ENCODE assay signal across 26 cellular contexts in the genomic region with DNA sequence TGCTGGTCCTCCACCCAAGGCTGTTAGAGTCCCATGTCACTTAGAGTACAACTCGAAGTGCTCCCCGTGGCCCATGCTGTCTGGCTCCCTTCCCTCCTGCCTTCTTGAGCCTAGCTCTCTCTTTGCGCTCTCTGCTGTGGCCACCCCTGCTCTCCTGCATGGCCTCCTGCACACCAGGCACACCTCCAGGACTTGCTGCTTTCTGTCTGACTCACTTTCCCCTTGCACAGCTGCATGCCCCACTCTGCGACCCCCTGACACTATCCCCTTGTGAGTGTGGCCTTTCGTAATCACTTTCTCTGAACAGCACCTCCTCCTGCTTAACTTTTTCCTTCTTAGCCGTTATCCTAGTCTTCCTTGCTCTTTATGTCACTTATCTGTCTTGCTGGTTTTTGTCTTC.
DNase-seq lines count a peak whose midpoint lies in the region; ATAC-seq, FAIRE-seq and TF ChIP-seq lines count a peak whose summit lies in the region.
"Had no signal": no experiment of that assay in that cellular context is flagged by ENCODE, and none has a peak within 500 bp of the region (broad histone marks: within the 10 kb centered on the region; RNA-seq: fewer than 3 reads in every experiment).

No MANE protein-coding gene starts in this region.

- no peak for FAIRE-seq in astrocyte (lab: Jason Lieb, UNC)
- FAIRE-seq: H54, RCC 7860 had no signal

- H2AFZ ChIP-seq in astrocyte (ENCODE audit: low read depth, low read length) (peak overlapping the region; percentile 14), neuronal stem cell (ENCODE audit: low read length) (no peak overlapping the region)

- peak overlapping the region; percentile 6 for H3K27ac Mint-ChIP-seq in astrocyte (ENCODE audit: unreplicated experiment)
- no peak overlapping the region for H3K27ac Mint-ChIP-seq in naive thymus-derived CD4-positive, alpha-beta T cell
- H3K27ac Mint-ChIP-seq: activated naive CD4-positive, alpha-beta T cell treated with anti-CD3 and anti-CD28 coated beads, Interleukin-2, amount 10 ng/mL, durations not matched to agents 7 days and 5 days; naive B cell had no signal

- peaks cover 15% of the 10 kb centered on the region for H3K4me1 Mint-ChIP-seq in astrocyte (ENCODE audit: low read depth, unreplicated experiment)
- H3K4me1 Mint-ChIP-seq in naive thymus-derived CD4-positive, alpha-beta T cell: peaks cover 0 to 7% (median 0%) of the 10 kb centered on the region in 7 donors
- H3K4me1 Mint-ChIP-seq: activated naive CD4-positive, alpha-beta T cell treated with anti-CD3 and anti-CD28 coated beads, Interleukin-2, amount 10 ng/mL, durations not matched to agents 7 days and 5 days; CD4-positive, alpha-beta memory T cell; naive B cell had no signal

- H2BK12ac ChIP-seq in neuronal stem cell (ENCODE audit: low read length): no peak overlapping the region

- no peaks in the 10 kb centered on the region for H3K9me3 Mint-ChIP-seq in astrocyte (ENCODE audit: unreplicated experiment)
- H3K9me3 Mint-ChIP-seq in naive thymus-derived CD4-positive, alpha-beta T cell: peaks cover 0 to 7% (median 0%) of the 10 kb centered on the region in 11 donors
- H3K9me3 Mint-ChIP-seq: activated naive CD4-positive, alpha-beta T cell treated with anti-CD3 and anti-CD28 coated beads, Interleukin-2, amount 10 ng/mL, durations not matched to agents 7 days and 5 days; naive B cell had no signal

- H3K36me3 Mint-ChIP-seq in astrocyte (ENCODE audit: low read depth, unreplicated experiment): no peaks in the 10 kb centered on the region
- H3K36me3 Mint-ChIP-seq in naive thymus-derived CD4-positive, alpha-beta T cell: no peaks in the 10 kb centered on the region
- H3K36me3 Mint-ChIP-seq: activated naive CD4-positive, alpha-beta T cell treated with anti-CD3 and anti-CD28 coated beads, Interleukin-2, amount 10 ng/mL, durations not matched to agents 7 days and 5 days; CD4-positive, alpha-beta memory T cell; naive B cell had no signal

- H3K4me2 ChIP-seq in astrocyte (ENCODE audit: low read length): peak overlapping the region; percentile 70
- no peak overlapping the region for H3K4me2 ChIP-seq in neuronal stem cell (ENCODE audit: insufficient read depth, low read length, poor library complexity, severe bottlenecking)

- peak overlapping the region; percentile 3 for H2BK15ac ChIP-seq in neuronal stem cell (ENCODE audit: low read length)

- H3K9me3 ChIP-seq in astrocyte (ENCODE audit: insufficient read depth, low read depth, low read length) (no peaks in the 10 kb centered on the region), neuronal stem cell (replicated peaks in 1 of 2; ENCODE audit: control insufficient read depth in 2 of 2, insufficient read depth in 1 of 2, low read depth in 1 of 2, low read length in 2 of 2) (no peaks in the 10 kb centered on the region)
- H3K9me3 ChIP-seq in naive thymus-derived CD4-positive, alpha-beta T cell (ENCODE audit: control insufficient read depth in 2 of 3, low read length in 3 of 3): no peaks in the 10 kb centered on the region
- H3K9me3 ChIP-seq: psoas muscle had no signal

- peak overlapping the region; percentile 60 for H3K18ac ChIP-seq in neuronal stem cell (ENCODE audit: low read length)

- H3K14ac ChIP-seq in neuronal stem cell (ENCODE audit: low read length): no peak overlapping the region

- intact Hi-C loops in naive thymus-derived CD4-positive, alpha-beta T cell (cut with micrococcal nuclease): no loop called here

- no peak overlapping the region for H3K4ac ChIP-seq in neuronal stem cell (ENCODE audit: low read length)

- H3K36me3 ChIP-seq in astrocyte (ENCODE audit: insufficient read depth, low read length) (no peaks in the 10 kb centered on the region), neuronal stem cell (replicated peaks in 1 of 2; ENCODE audit: control insufficient read depth in 2 of 2, insufficient read depth in 2 of 2, low read length in 2 of 2) (no peaks in the 10 kb centered on the region)
- H3K36me3 ChIP-seq in naive thymus-derived CD4-positive, alpha-beta T cell (ENCODE audit: control insufficient read depth in 2 of 3, insufficient read depth in 3 of 3, low read length in 3 of 3): no peaks in the 10 kb centered on the region

- ATAC-seq in naive thymus-derived CD4-positive, alpha-beta T cell: no peak
- ATAC-seq: left lobe of liver, psoas muscle had no signal

- CTCF ChIA-PET in naive thymus-derived CD4-positive, alpha-beta T cell (lab: Charles Lee): no interaction called here

- no peaks in the 10 kb centered on the region for H3K79me2 ChIP-seq in astrocyte (ENCODE audit: insufficient read depth, low read length)

- H4K91ac ChIP-seq in neuronal stem cell (ENCODE audit: low read depth, low read length, poor library complexity): no peak overlapping the region

- H3K27me3 Mint-ChIP-seq in astrocyte (ENCODE audit: low read depth, unreplicated experiment): no peaks in the 10 kb centered on the region
- H3K27me3 Mint-ChIP-seq in naive thymus-derived CD4-positive, alpha-beta T cell: peaks cover 6 to 44% (median 19%) of the 10 kb centered on the region in 5 donors

- peak overlapping the region; percentile 51 for H3K9ac ChIP-seq in astrocyte (ENCODE audit: low read length)
- no peak overlapping the region for H3K9ac ChIP-seq in neuronal stem cell (ENCODE audit: low read depth, low read length, poor library complexity)

- H4K8ac ChIP-seq in neuronal stem cell (ENCODE audit: low read depth, low read length): peak overlapping the region; percentile 85

- POLR2A ChIA-PET in naive thymus-derived CD4-positive, alpha-beta T cell (lab: Charles Lee): no interaction called here

- H2BK5ac ChIP-seq in neuronal stem cell (ENCODE audit: low read length): no peak overlapping the region

- H3K23ac ChIP-seq in neuronal stem cell (ENCODE audit: low read depth, low read length, poor library complexity): no peak overlapping the region

- H3K4me1 ChIP-seq in astrocyte (ENCODE audit: insufficient read depth, low read length) (peaks cover 20% of the 10 kb centered on the region), neuronal stem cell (ENCODE audit: control insufficient read depth in 2 of 2, insufficient read depth in 1 of 2, low read depth in 1 of 2, low read length in 2 of 2) (peaks cover 0 to 6% of the 10 kb centered on the region in 2 donors)
- H3K4me1 ChIP-seq in naive thymus-derived CD4-positive, alpha-beta T cell (ENCODE audit: control insufficient read depth in 2 of 2, insufficient read depth in 2 of 2, low read length in 2 of 2): no peaks in the 10 kb centered on the region
- H3K4me1 ChIP-seq: psoas muscle had no signal

- peak; percentile 31 for DNase-seq in HCEC 1CT
- DNase-seq in astrocyte (ENCODE audit: low read depth): peak; percentile 52
- DNase-seq in fibroblast of pulmonary artery (ENCODE audit: low read depth): peak; percentile 65
- no peak for DNase-seq in neuronal stem cell (ENCODE audit: low spot score)
- no peak for DNase-seq in Ammon's horn (ENCODE audit: low spot score)
- no peak for DNase-seq in D341Med (ENCODE audit: low spot score)
- no peak for DNase-seq in SIG-M5 (lab: John Stamatoyannopoulos, UW)
- DNase-seq in naive thymus-derived CD4-positive, alpha-beta T cell: no peak
- DNase-seq: activated CD4-positive, alpha-beta T cell treated with anti-CD3 and anti-CD28 coated beads, Interleukin-2, amount 50 U/mL, for 48 hours; activated naive CD4-positive, alpha-beta T cell treated with anti-CD3 and anti-CD28 coated beads, Interleukin-2, amount 10 ng/mL, durations not matched to agents 7 days and 5 days; AML-193; amygdala; CD4-positive, alpha-beta memory T cell; DMS153; dorsolateral prefrontal cortex; foreskin melanocyte; KBM-7; naive B cell; NCI-H2227 treated with DMSO at 0.1 percent for 48 hours; occipital lobe; psoas muscle; stimulated activated naive CD4-positive, alpha-beta T cell treated with Interleukin-2 at 50 U/mL for 16 hours; T-helper 1 cell had no signal

- H3K79me1 ChIP-seq in neuronal stem cell (ENCODE audit: low read depth, low read length): no peaks in the 10 kb centered on the region

- WGBS in neuronal stem cell (ENCODE audit: extremely low coverage in 2 of 2, insufficient read length in 2 of 2, insufficient replicate concordance in 1 of 2), 2 donors: no CpG with 5 or more reads among the region's 6 CpGs

- H3K27me3 ChIP-seq in astrocyte (ENCODE audit: insufficient read depth, low read length) (no peaks in the 10 kb centered on the region), neuronal stem cell (ENCODE audit: control insufficient read depth in 3 of 3, insufficient read depth in 3 of 3, low read depth in 1 of 3, low read length in 3 of 3) (no peaks in the 10 kb centered on the region)
- no peaks in the 10 kb centered on the region for H3K27me3 ChIP-seq in naive thymus-derived CD4-positive, alpha-beta T cell (ENCODE audit: control insufficient read depth in 2 of 2, insufficient read depth in 2 of 2, low read length in 2 of 2)
- H3K27me3 ChIP-seq: dorsolateral prefrontal cortex had no signal

- H3K4me3 ChIP-seq in astrocyte (ENCODE audit: insufficient read depth, low read depth, low read length) (no peak overlapping the region), fibroblast of pulmonary artery (replicated peaks; ENCODE audit: low read depth, low read length) (no peak overlapping the region), neuronal stem cell (ENCODE audit: low read length in 2 of 2) (no peak overlapping the region)
- no peak overlapping the region for H3K4me3 ChIP-seq in naive thymus-derived CD4-positive, alpha-beta T cell (ENCODE audit: low read length)
- H3K4me3 ChIP-seq: dorsolateral prefrontal cortex, psoas muscle had no signal

- no peak overlapping the region for H3K4me3 Mint-ChIP-seq in astrocyte (ENCODE audit: unreplicated experiment)
- no peak overlapping the region for H3K4me3 Mint-ChIP-seq in naive thymus-derived CD4-positive, alpha-beta T cell
- H3K4me3 Mint-ChIP-seq: activated naive CD4-positive, alpha-beta T cell treated with anti-CD3 and anti-CD28 coated beads, Interleukin-2, amount 10 ng/mL, durations not matched to agents 7 days and 5 days; CD4-positive, alpha-beta memory T cell; naive B cell had no signal

- peak overlapping the region; percentile 85 for H3K27ac ChIP-seq in astrocyte (ENCODE audit: low read depth, low read length)
- no peak overlapping the region for H3K27ac ChIP-seq in neuronal stem cell (replicated peaks; ENCODE audit: low read length)
- no peak overlapping the region for H3K27ac ChIP-seq in naive thymus-derived CD4-positive, alpha-beta T cell (ENCODE audit: low read depth, low read length)
- H3K27ac ChIP-seq: psoas muscle had no signal

- no peak for TF ChIP-seq CTCF in astrocyte (IDR thresholded peaks at IDR 0.05; ENCODE audit: insufficient read depth, low read depth, low read length)
- TF ChIP-seq CTCF in fibroblast of pulmonary artery (IDR thresholded peaks at IDR 0.05; ENCODE audit: low read length, missing control alignments): no peak

- H2BK120ac ChIP-seq in neuronal stem cell (ENCODE audit: low read depth, low read length): peak overlapping the region; percentile 11

- H4K20me1 ChIP-seq in astrocyte (ENCODE audit: insufficient read depth, low read length): no peaks in the 10 kb centered on the region

- H2AK5ac ChIP-seq in neuronal stem cell (ENCODE audit: low read depth, low read length): no peak overlapping the region

Comparison
In these comparisons a context has a peak if more than half of its experiments do, and no peak if none do; other contexts are left out.
1. DNase-seq: peak in HCEC 1CT (single experiment), astrocyte (single experiment) and fibroblast of pulmonary artery (single experiment); none in neuronal stem cell (single experiment), Ammon's horn (single experiment), D341Med (single experiment), SIG-M5 (single experiment) and naive thymus-derived CD4-positive, alpha-beta T cell (0 of 9).